In the genomic region with DNA sequence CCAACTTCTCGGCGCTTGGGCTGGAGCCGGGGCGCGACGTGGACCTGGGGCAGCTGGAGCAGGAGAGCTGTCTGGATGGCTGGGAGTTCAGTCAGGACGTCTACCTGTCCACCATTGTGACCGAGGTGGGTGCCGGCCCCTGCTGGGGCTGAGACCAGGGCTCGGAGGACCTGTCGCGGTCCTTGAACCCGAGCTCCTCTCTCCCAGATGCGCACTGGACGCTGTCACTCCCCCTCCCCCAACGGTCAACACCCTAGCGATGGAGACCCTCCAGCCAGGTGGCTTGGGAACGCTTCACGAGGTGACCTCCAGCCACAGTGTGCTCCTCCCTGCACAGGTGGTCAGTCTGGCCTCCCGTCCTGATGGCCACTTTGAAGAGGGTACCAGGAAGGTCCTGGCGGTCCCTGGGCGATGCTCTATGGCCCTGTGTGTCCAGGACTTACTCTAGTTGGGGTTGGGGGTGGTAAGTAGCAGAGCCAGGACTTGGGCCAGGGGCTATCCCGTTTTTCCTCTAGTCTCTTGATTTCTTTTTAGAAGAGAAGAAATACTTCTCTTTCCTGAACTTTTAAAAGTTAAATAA, we compare ENCODE assay signal across 8 cellular contexts. TPM values are rescaled to one million over a fixed set of nuclear protein-coding genes. Genes with fewer than 3 reads are reported as not detected.
DNase-seq lines count a peak whose midpoint lies in the region; ATAC-seq and TF ChIP-seq lines count a peak whose summit lies in the region.

No MANE protein-coding gene starts in this region.

- H3K27ac ChIP-seq in CD4-positive, CD25-positive, alpha-beta regulatory T cell (ENCODE audit: insufficient read depth, low read length, poor library complexity, severe bottlenecking): no peak overlapping the region
- peak overlapping the region; percentile 45 for H3K27ac ChIP-seq in PC-9
- no peak overlapping the region for H3K27ac ChIP-seq in neural progenitor cell

- DNase-seq in CD4-positive, CD25-positive, alpha-beta regulatory T cell: no peak
- no peak for DNase-seq in PC-9
- DNase-seq in neural progenitor cell (ENCODE audit: low spot score): no peak
- no peak for DNase-seq in NCI-H1092 (lab: John Stamatoyannopoulos, UW)
- DNase-seq in NOMO-1 treated with dmso at 0.1 percent for 144 hours (lab: John Stamatoyannopoulos, UW; ENCODE audit: unreplicated experiment): no peak
- no peak for DNase-seq in DMS 273 treated with DMSO at 0.1 percent for 48 hours (lab: John Stamatoyannopoulos, UW)

- no peak overlapping the region for H3K9ac ChIP-seq in neural progenitor cell

- H3K36me3 ChIP-seq in CD4-positive, CD25-positive, alpha-beta regulatory T cell (ENCODE audit: control insufficient read depth, insufficient read depth, low read length): no peaks in the 10 kb centered on the region
- H3K36me3 ChIP-seq in PC-9 (ENCODE audit: low read depth) (no peaks in the 10 kb centered on the region), neural progenitor cell (no peaks in the 10 kb centered on the region)

- H3K4me3 ChIP-seq in CD4-positive, CD25-positive, alpha-beta regulatory T cell (ENCODE audit: low read depth, low read length): peak overlapping the region; percentile 41
- H3K4me3 ChIP-seq in PC-9 (peak overlapping the region; percentile 75), neural progenitor cell (peak overlapping the region; percentile 64)

- no peaks in the 10 kb centered on the region for H3K27me3 ChIP-seq in CD4-positive, CD25-positive, alpha-beta regulatory T cell (ENCODE audit: control insufficient read depth, insufficient read depth, low read length)
- H3K27me3 ChIP-seq in PC-9 (ENCODE audit: insufficient read depth, low read depth) (no peaks in the 10 kb centered on the region), neural progenitor cell (peaks cover 37% of the 10 kb centered on the region)

- peak overlapping the region; percentile 84 to 92 (median 86) for H3K4me3 Mint-ChIP-seq in CD4-positive, CD25-positive, alpha-beta regulatory T cell
- H3K4me3 Mint-ChIP-seq in neural progenitor cell: peak overlapping the region; percentile 80

- H3K4me2 ChIP-seq in PC-9 (peak overlapping the region; percentile 98), neural progenitor cell (peak overlapping the region; percentile 92)

- H3K9me3 Mint-ChIP-seq in CD4-positive, CD25-positive, alpha-beta regulatory T cell: no peaks in the 10 kb centered on the region
- H3K9me3 Mint-ChIP-seq in neural progenitor cell: no peaks in the 10 kb centered on the region

- no TSS peak for BruUV-seq in PC-9 (replicated peaks; lab: Mats Ljungman, UMichigan)

- POLR2A ChIA-PET in PC-9 (lab: Charles Lee; ENCODE audit: unreplicated experiment): no interaction called here

- no peak for ATAC-seq in CD4-positive, CD25-positive, alpha-beta regulatory T cell (ENCODE audit: low read depth in 2 of 2)
- ATAC-seq in esophagus mucosa (peak; percentile 32), HG02623 (IDR thresholded peaks at IDR 0.05; ENCODE audit: unreplicated experiment) (no peak)

- H4K20me1 ChIP-seq in PC-9 (ENCODE audit: insufficient read depth) (no peaks in the 10 kb centered on the region), neural progenitor cell (ENCODE audit: low read depth) (no peaks in the 10 kb centered on the region)

- TF ChIP-seq CTCF in PC-9 (conservative IDR thresholded peaks at IDR 0.05) (no peak), neural progenitor cell (IDR thresholded peaks at IDR 0.05) (no peak)

- peaks cover 29% of the 10 kb centered on the region for H3F3A ChIP-seq in PC-9 (ENCODE audit: insufficient read depth, low read depth)
- H3F3A ChIP-seq in neural progenitor cell (ENCODE audit: low read depth): peaks cover 9% of the 10 kb centered on the region

- no peaks in the 10 kb centered on the region for H3K9me2 ChIP-seq in PC-9 (ENCODE audit: insufficient read depth)

- peaks cover 4% of the 10 kb centered on the region for H3K27me3 Mint-ChIP-seq in CD4-positive, CD25-positive, alpha-beta regulatory T cell
- peaks cover 4% of the 10 kb centered on the region for H3K27me3 Mint-ChIP-seq in neural progenitor cell (ENCODE audit: insufficient read depth, low read depth)

- H3K4me1 ChIP-seq in CD4-positive, CD25-positive, alpha-beta regulatory T cell (ENCODE audit: control insufficient read depth, insufficient read depth, low read length, poor library complexity, severe bottlenecking): peaks cover 21% of the 10 kb centered on the region
- peaks cover 60% of the 10 kb centered on the region for H3K4me1 ChIP-seq in PC-9 (replicated peaks; ENCODE audit: insufficient read depth)
- peaks cover 11% of the 10 kb centered on the region for H3K4me1 ChIP-seq in neural progenitor cell

- peak overlapping the region; percentile 65 to 89 (median 83) for H3K27ac Mint-ChIP-seq in CD4-positive, CD25-positive, alpha-beta regulatory T cell
- H3K27ac Mint-ChIP-seq in neural progenitor cell: no peak overlapping the region

- H3K9me3 ChIP-seq in CD4-positive, CD25-positive, alpha-beta regulatory T cell (ENCODE audit: control insufficient read depth in 2 of 2, low read length in 2 of 2): no peaks in the 10 kb centered on the region
- H3K9me3 ChIP-seq in PC-9 (ENCODE audit: insufficient read depth, low read depth) (no peaks in the 10 kb centered on the region), neural progenitor cell (ENCODE audit: low read depth) (no peaks in the 10 kb centered on the region)

- no peaks in the 10 kb centered on the region for H3K36me3 Mint-ChIP-seq in CD4-positive, CD25-positive, alpha-beta regulatory T cell
- no peaks in the 10 kb centered on the region for H3K36me3 Mint-ChIP-seq in neural progenitor cell

- H3K4me1 Mint-ChIP-seq in CD4-positive, CD25-positive, alpha-beta regulatory T cell: peaks cover 5 to 34% (median 23%) of the 10 kb centered on the region in 4 donors
- peaks cover 8% of the 10 kb centered on the region for H3K4me1 Mint-ChIP-seq in neural progenitor cell

- intact Hi-C loops in PC-9 (cut with micrococcal nuclease; ENCODE audit: unreplicated experiment): loop anchor here (5.0 kb wide), 1 partner anchor 47 kb away; no protein-coding TSS in a partner anchor

- H2AFZ ChIP-seq in PC-9 (peak overlapping the region; percentile 97), neural progenitor cell (replicated peaks) (peak overlapping the region; percentile 100)

- CTCF ChIA-PET in PC-9 (lab: Charles Lee): no interaction called here

- peaks cover 52% of the 10 kb centered on the region for H3K79me2 ChIP-seq in PC-9 (ENCODE audit: low read depth)
- H3K79me2 ChIP-seq in neural progenitor cell (ENCODE audit: low read depth): no peaks in the 10 kb centered on the region

RNA-seq across cellular contexts. Expression of a gene that starts 0.8 kb away (rescaled TPM):
- total RNA-seq in CD4-positive, CD25-positive, alpha-beta regulatory T cell: 2.5 TPM
- polyA plus RNA-seq in CD4-positive, CD25-positive, alpha-beta regulatory T cell: 1 to 10 TPM in 3 of 4 donors, under 1 TPM in 1; 0.54 to 3.2 (median 1.7) TPM
- total RNA-seq in PC-9 (2021): 13.5 and 15.2 TPM in 2 replicates
- 2.7 TPM for total RNA-seq in esophagus mucosa
- total RNA-seq in neural progenitor cell (ENCODE audit: low replicate concordance): 3.1 and 4.3 TPM in 2 replicates
